18 cellular contexts compared by ENCODE assay signal in the genomic region with DNA sequence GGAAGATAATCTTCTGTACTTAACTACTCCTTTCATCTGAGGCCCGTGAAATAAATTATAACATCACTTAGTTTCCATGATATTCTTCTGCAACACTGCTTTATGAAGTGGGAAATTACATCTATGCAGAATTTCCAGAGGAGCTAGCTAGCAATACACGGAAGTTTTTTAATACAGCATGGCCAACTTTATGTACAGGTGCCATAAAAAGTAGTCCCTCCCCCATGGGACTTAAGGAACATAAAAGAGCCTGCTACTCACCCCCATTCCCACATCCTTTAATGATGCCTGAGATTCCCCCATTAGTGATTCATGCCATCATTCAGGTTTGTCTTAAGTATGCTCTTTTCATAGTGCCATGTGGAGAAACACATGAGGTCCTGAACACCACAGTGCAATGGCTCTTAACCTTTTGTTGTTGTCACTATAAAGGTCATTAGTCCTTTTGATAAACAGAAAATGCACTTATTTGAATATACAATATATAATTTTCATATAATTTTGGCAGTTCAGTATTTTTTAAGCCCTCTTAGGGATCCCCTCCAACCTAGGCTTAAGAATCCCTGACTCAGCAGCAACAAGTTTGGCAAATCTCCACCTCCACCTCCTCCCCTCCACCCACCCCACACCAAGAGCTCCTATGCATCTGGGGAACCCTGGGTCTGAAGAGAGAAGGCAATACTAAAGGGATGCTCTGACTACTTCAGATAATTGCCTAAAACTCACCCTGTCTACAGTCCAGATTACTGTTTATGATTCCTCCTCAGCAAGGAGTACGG. TPM values are rescaled to one million over a fixed set of nuclear protein-coding genes. Genes with fewer than 3 reads are reported as not detected.
DNase-seq lines count a peak whose midpoint lies in the region; ATAC-seq, FAIRE-seq and TF ChIP-seq lines count a peak whose summit lies in the region.
"Had no signal": no experiment of that assay in that cellular context is flagged by ENCODE, and none has a peak within 500 bp of the region (broad histone marks: within the 10 kb centered on the region; RNA-seq: fewer than 3 reads in every experiment).

No MANE protein-coding gene starts in this region.

- no TSS peak for BruUV-seq in K562 (replicated peaks; lab: Mats Ljungman, UMichigan)

- no peaks in the 10 kb centered on the region for H3K4me1 ChIP-seq in A549
- peaks cover 17% of the 10 kb centered on the region for H3K4me1 ChIP-seq in CD4-positive, alpha-beta memory T cell (ENCODE audit: insufficient read depth, low read length)
- H3K4me1 ChIP-seq in K562 (replicated peaks in 1 of 2; ENCODE audit: control insufficient read depth in 2 of 2, insufficient read depth in 2 of 2, low read length in 2 of 2), result no peaks in the 10 kb centered on the region
- H3K4me1 ChIP-seq in naive thymus-derived CD4-positive, alpha-beta T cell (ENCODE audit: control insufficient read depth in 2 of 2, insufficient read depth in 2 of 2, low read length in 2 of 2), result peaks cover 0 to 24% of the 10 kb centered on the region in 2 donors

- CTCF ChIA-PET in A549 (lab: Yijun Ruan, JAX) (interaction anchor here (1.0 to 4.6 kb wide), 6 partner anchors 8 to 252 kb away, joined by 3 to 36 read pairs (median 3); no protein-coding TSS in a partner anchor), K562 (lab: Yijun Ruan, JAX; ENCODE audit: low intra/inter-chr PET ratio) (no interaction called here)
- CTCF ChIA-PET in CD4-positive, alpha-beta memory T cell (lab: Charles Lee; ENCODE audit: partially characterized antibody), result interaction anchor here (1.3 to 2.4 kb wide), 2 partner anchors 14 to 127 kb away, joined by 4 to 8 read pairs; no protein-coding TSS in a partner anchor
- CTCF ChIA-PET in naive thymus-derived CD4-positive, alpha-beta T cell (lab: Charles Lee), result interaction anchor here (0.6 to 1.0 kb wide), 3 partner anchors 14 to 99 kb away, joined by 3 to 4 read pairs (median 3); no protein-coding TSS in a partner anchor

- peaks cover 64 to 86% of the 10 kb centered on the region in 2 donors for H3K36me3 Mint-ChIP-seq in CD4-positive, alpha-beta memory T cell
- peaks cover 5 to 43% (median 12%) of the 10 kb centered on the region in 5 donors for H3K36me3 Mint-ChIP-seq in naive thymus-derived CD4-positive, alpha-beta T cell

- peaks cover 18 to 30% (median 22%) of the 10 kb centered on the region in 4 donors for H3K4me1 Mint-ChIP-seq in CD4-positive, alpha-beta memory T cell
- H3K4me1 Mint-ChIP-seq in naive thymus-derived CD4-positive, alpha-beta T cell, result peaks cover 21 to 54% (median 45%) of the 10 kb centered on the region in 7 donors

- H3K27me3 Mint-ChIP-seq in CD4-positive, alpha-beta memory T cell, result no peaks in the 10 kb centered on the region
- no peaks in the 10 kb centered on the region for H3K27me3 Mint-ChIP-seq in naive thymus-derived CD4-positive, alpha-beta T cell

- H3K9me3 ChIP-seq in A549 (no peaks in the 10 kb centered on the region), K562 (replicated peaks; ENCODE audit: control insufficient read depth, insufficient read depth, low read depth, low read length) (no peaks in the 10 kb centered on the region)
- no peaks in the 10 kb centered on the region for H3K9me3 ChIP-seq in CD4-positive, alpha-beta memory T cell (ENCODE audit: control insufficient read depth in 1 of 2, low read length in 2 of 2)
- H3K9me3 ChIP-seq in naive thymus-derived CD4-positive, alpha-beta T cell (ENCODE audit: control insufficient read depth in 2 of 3, low read length in 3 of 3), result no peaks in the 10 kb centered on the region

- H3K36me3 ChIP-seq in CD4-positive, alpha-beta memory T cell (ENCODE audit: insufficient read depth, low read length), result peaks cover 47% of the 10 kb centered on the region
- H3K36me3 ChIP-seq in K562 (ENCODE audit: control insufficient read depth, insufficient read depth, low read length), result peaks cover 46% of the 10 kb centered on the region; the same call in 2 of the 3 replicates
- peaks cover 7 to 64% (median 22%) of the 10 kb centered on the region in 3 experiments for H3K36me3 ChIP-seq in naive thymus-derived CD4-positive, alpha-beta T cell (ENCODE audit: control insufficient read depth in 2 of 3, insufficient read depth in 3 of 3, low read length in 3 of 3)

- H3K4me3 Mint-ChIP-seq in CD4-positive, alpha-beta memory T cell, result no peak overlapping the region
- H3K4me3 Mint-ChIP-seq in naive thymus-derived CD4-positive, alpha-beta T cell, result no peak overlapping the region
- H3K4me3 Mint-ChIP-seq: CD8-positive, alpha-beta T cell had no signal

- H3K9ac ChIP-seq in K562 (ENCODE audit: insufficient read depth in 1 of 2, low read depth in 2 of 2, low read length in 2 of 2), result no peak overlapping the region

- H3K27me3 ChIP-seq in CD4-positive, alpha-beta memory T cell (ENCODE audit: insufficient read depth, low read length), result no peaks in the 10 kb centered on the region
- H3K27me3 ChIP-seq in K562 (ENCODE audit: control insufficient read depth in 2 of 2, insufficient read depth in 2 of 2, low read length in 2 of 2), result no peaks in the 10 kb centered on the region
- no peaks in the 10 kb centered on the region for H3K27me3 ChIP-seq in naive thymus-derived CD4-positive, alpha-beta T cell (ENCODE audit: control insufficient read depth in 2 of 2, insufficient read depth in 2 of 2, low read length in 2 of 2)

- H3K9me1 ChIP-seq in K562 (ENCODE audit: control insufficient read depth, insufficient read depth, low read length), result no peaks in the 10 kb centered on the region

- H3K9me3 Mint-ChIP-seq in CD4-positive, alpha-beta memory T cell, result no peaks in the 10 kb centered on the region
- H3K9me3 Mint-ChIP-seq in naive thymus-derived CD4-positive, alpha-beta T cell, result no peaks in the 10 kb centered on the region
- H3K9me3 Mint-ChIP-seq: CD8-positive, alpha-beta T cell had no signal

- no peak for TF ChIP-seq RAD21 in A549 (conservative IDR thresholded peaks at IDR 0.05 in 1 of 2, IDR thresholded peaks at IDR 0.05 in 1 of 2)
- no peak for TF ChIP-seq RAD21 in K562 (CRISPR knock-in tag; conservative IDR thresholded peaks at IDR 0.05 in 1 of 2, IDR thresholded peaks at IDR 0.05 in 1 of 2)

- H2AFZ ChIP-seq in K562 (ENCODE audit: low read depth, low read length), result no peak overlapping the region

- no peak overlapping the region for H3K4me3 ChIP-seq in A549
- no peak overlapping the region for H3K4me3 ChIP-seq in CD4-positive, alpha-beta memory T cell (ENCODE audit: low read length in 2 of 2)
- H3K4me3 ChIP-seq in K562, result no peak overlapping the region
- H3K4me3 ChIP-seq in naive thymus-derived CD4-positive, alpha-beta T cell (ENCODE audit: low read length), result no peak overlapping the region
- H3K4me3 ChIP-seq: GM12878 had no signal

- TF ChIP-seq EP300 in A549 (IDR thresholded peaks at IDR 0.05) (no peak), K562 (IDR thresholded peaks at IDR 0.05; ENCODE audit: low read length) (no peak)

- TF ChIP-seq CTCF in A549 (IDR thresholded peaks at IDR 0.05) (no peak), K562 (IDR thresholded peaks at IDR 0.05 in 2 of 3, conservative IDR thresholded peaks at IDR 0.05 in 1 of 3; ENCODE audit: insufficient read depth in 2 of 3, low read depth in 1 of 3, low read length in 3 of 3) (no peak)

- in situ Hi-C loops in K562 (cut with MboI), result no loop called here

- no peaks in the 10 kb centered on the region for H3K79me2 ChIP-seq in K562 (ENCODE audit: control insufficient read depth, insufficient read depth, low read length)

- WGBS in A549 (ENCODE audit: missing lambda C conversion rate), result 90% methylated on average over 3 of the region's 3 CpGs
- WGBS in K562 (ENCODE audit: insufficient coverage, low coverage, missing lambda C conversion rate), result 88% methylated on average over 3 of the region's 3 CpGs

- ATAC-seq in A549 (no peak), K562 (no peak), HG03045 (IDR thresholded peaks at IDR 0.05; ENCODE audit: unreplicated experiment) (no peak)
- ATAC-seq in naive thymus-derived CD4-positive, alpha-beta T cell, result no peak
- ATAC-seq: CD8-positive, alpha-beta T cell; GM12878; HCT116 had no signal

- intact Hi-C loops in CD4-positive, alpha-beta memory T cell (cut with micrococcal nuclease), result no loop called here
- intact Hi-C loops in K562 (cut with micrococcal nuclease), result no loop called here
- intact Hi-C loops in naive thymus-derived CD4-positive, alpha-beta T cell (cut with micrococcal nuclease), result no loop called here

- no peak overlapping the region for H3K27ac ChIP-seq in A549
- no peak overlapping the region for H3K27ac ChIP-seq in CD4-positive, alpha-beta memory T cell (ENCODE audit: low read depth, low read length)
- no peak overlapping the region for H3K27ac ChIP-seq in K562 (ENCODE audit: extremely low read depth, low read depth, low read length)
- H3K27ac ChIP-seq in naive thymus-derived CD4-positive, alpha-beta T cell (ENCODE audit: low read depth, low read length), result no peak overlapping the region
- H3K27ac ChIP-seq: C4-2B had no signal

- POLR2A ChIA-PET in A549 (lab: Yijun Ruan, JAX) (no interaction called here), K562 (lab: Yijun Ruan, JAX) (interaction anchor here (0.8 kb wide), 1 partner anchor 724 kb away, joined by 3 read pairs; no protein-coding TSS in a partner anchor)
- POLR2A ChIA-PET in CD4-positive, alpha-beta memory T cell (lab: Charles Lee; ENCODE audit: partially characterized antibody), result no interaction called here
- POLR2A ChIA-PET in naive thymus-derived CD4-positive, alpha-beta T cell (lab: Charles Lee), result no interaction called here

- TF ChIP-seq POLR2A in A549 (IDR thresholded peaks at IDR 0.05; ENCODE audit: low read length) (no peak), K562 (conservative IDR thresholded peaks at IDR 0.05) (no peak)

- H3K27ac Mint-ChIP-seq in CD4-positive, alpha-beta memory T cell, result peak overlapping the region in 4 of 7 donors; percentile 0 to 76 (median 54)
- H3K27ac Mint-ChIP-seq in naive thymus-derived CD4-positive, alpha-beta T cell, result peak overlapping the region in 6 of 9 donors; percentile 13 to 80 (median 66)
- H3K27ac Mint-ChIP-seq: CD8-positive, alpha-beta T cell had no signal

- DNase-seq in A549 (ENCODE audit: low read depth in 1 of 2, low spot score in 1 of 2) (no peak), K562 (ENCODE audit: extremely low read depth in 1 of 4, low spot score in 3 of 4) (no peak), dedifferentiated amniotic fluid mesenchymal stem cell (ENCODE audit: extremely low spot score) (no peak)
- no peak for DNase-seq in CD4-positive, alpha-beta memory T cell
- DNase-seq in naive thymus-derived CD4-positive, alpha-beta T cell, result no peak
- no peak for DNase-seq in activated naive CD4-positive, alpha-beta T cell (lab: John Stamatoyannopoulos, UW)
- no peak for DNase-seq in stimulated activated CD4-positive, alpha-beta T cell treated with anti-CD3 and anti-CD28 coated beads, Interleukin-4, amount 100 ng/mL, for 4 hours
- DNase-seq: ACHN; Calu3; CD8-positive, alpha-beta T cell; DMS79 treated with DMSO at 0.1 percent for 48 hours; GF-D8; GOT3; H7 had no signal

- H3K4me2 ChIP-seq in A549 (no peak overlapping the region), K562 (ENCODE audit: insufficient read depth, low read length) (no peak overlapping the region)

- FAIRE-seq in A549 (lab: Jason Lieb, UNC), result no peak
- FAIRE-seq in K562 (lab: Jason Lieb, UNC), result no peak
- FAIRE-seq: GM12878 had no signal

- H4K20me1 ChIP-seq in K562 (replicated peaks; ENCODE audit: control insufficient read depth, insufficient read depth, low read length), result no peaks in the 10 kb centered on the region

RNA-seq across cellular contexts. Expression of a gene that starts 37.3 kb away (rescaled TPM):
- 23.7 and 31.6 TPM in 2 replicates for polyA plus RNA-seq in A549 (2011; rRNA removed)
- polyA plus RNA-seq in A549 (2012; cell fraction: cytosol; rRNA removed), result 13.8 and 17.3 TPM in 2 replicates
- 37.4 and 41.0 TPM in 2 replicates for polyA plus RNA-seq in A549 (2012; cell fraction: nucleus; rRNA removed)
- polyA plus RNA-seq in A549 (2017; fragmentation: RNase III; extraction: RNeasy Plus Mini Kit Qiagen cat#74134 plus additional on column Dnase treatment), result 13.7 to 15.5 TPM (median 14.3 TPM) in 3 replicates
- 31.9 and 35.1 TPM in 2 replicates for polyA minus RNA-seq in A549 (2011; rRNA and poly(A)+ RNA removed)
- 10 to 100 TPM; 69.3 to 75.7 TPM for total RNA-seq in CD4-positive, alpha-beta memory T cell
- polyA plus RNA-seq in CD4-positive, alpha-beta memory T cell, result 10 to 100 TPM; 54.4 to 73.4 TPM
- 22.5 and 34.2 TPM in 2 replicates for total RNA-seq in K562 (2011; cell fraction: chromatin; rRNA removed; ENCODE audit: low replicate concordance)
- 17.0 and 18.6 TPM in 2 replicates for total RNA-seq in K562 (2011; cell fraction: nucleolus; rRNA removed)
- 21.1 and 24.9 TPM in 2 replicates for total RNA-seq in K562 (2011; cell fraction: nucleoplasm; rRNA removed)
- total RNA-seq in K562 (2014; rRNA removed), result 7.5 and 8.1 TPM in 2 replicates
- total RNA-seq in K562 (2014; rRNA removed; fragmentation: Illumina TruSeq; extraction: Trizol), result 11.3 and 12.7 TPM in 2 replicates
- 12.5 and 13.2 TPM in 2 replicates for total RNA-seq in K562 (2015; rRNA removed; fragmentation: Illumina TruSeq; extraction: Trizol)
- 16.9 and 20.2 TPM in 2 replicates for total RNA-seq in K562 (2021)
- polyA plus RNA-seq in K562 (2011; rRNA removed), result 24.1 and 26.3 TPM in 2 replicates
- polyA plus RNA-seq in K562 (2011; cell fraction: cytosol; rRNA removed), result 27.4 and 30.1 TPM in 2 replicates
- 73.7 and 97.8 TPM in 2 replicates for polyA plus RNA-seq in K562 (2011; cell fraction: nucleus; rRNA removed)
- polyA plus RNA-seq in K562 (2012), result 14.2 and 21.5 TPM in 2 replicates
- 21.8 and 23.6 TPM in 2 replicates for polyA plus RNA-seq in K562 (2014; fragmentation: Illumina TruSeq; extraction: Trizol)
- polyA plus RNA-seq in K562 (2014; fragmentation: Nextera tagmentation; extraction: Ambion mirVana), result 1 to 10 TPM; 5.6 to 9.1 TPM
- 13.7 and 15.1 TPM in 2 replicates for polyA plus RNA-seq in K562 (2014; rRNA removed)
- polyA minus RNA-seq in K562 (2011; rRNA and poly(A)+ RNA removed), result 15.9 and 19.1 TPM in 2 replicates
- polyA minus RNA-seq in K562 (2011; cell fraction: cytosol; rRNA and poly(A)+ RNA removed), result 9.4 and 10.4 TPM in 2 replicates
- polyA minus RNA-seq in K562 (2011; cell fraction: nucleus; rRNA and poly(A)+ RNA removed), result 18.0 and 25.4 TPM in 2 replicates
- 10 to 100 TPM; 43.0 to 74.3 (median 70.4) TPM for total RNA-seq in naive thymus-derived CD4-positive, alpha-beta T cell
- polyA plus RNA-seq in naive thymus-derived CD4-positive, alpha-beta T cell, result 10 to 100 TPM; 65.9 to 89.2 TPM
